In genomic region chr19:49127674-49128544, GRCh38 we compare ENCODE assay signal across 8 cellular contexts. TPM values are rescaled to one million over a fixed set of nuclear protein-coding genes. Genes with fewer than 3 reads are reported as not detected.
DNase-seq lines count a peak whose midpoint lies in the region; ATAC-seq and TF ChIP-seq lines count a peak whose summit lies in the region.

No MANE protein-coding gene starts in this region.

- H3K27me3 ChIP-seq in WERI-Rb-1 (ENCODE audit: insufficient read depth, low read depth, severe bottlenecking) (no peaks in the 10 kb centered on the region), mammary epithelial cell (ENCODE audit: insufficient read depth, low read length) (no peaks in the 10 kb centered on the region), spleen (replicated peaks in 1 of 7) (peaks cover 0 to 5% (median 0%) of the 10 kb centered on the region in 7 donors)

- H3K9me3 ChIP-seq in WERI-Rb-1 (ENCODE audit: severe bottlenecking) (no peaks in the 10 kb centered on the region), mammary epithelial cell (replicated peaks; ENCODE audit: insufficient read depth, low read length) (no peaks in the 10 kb centered on the region), spleen (no peaks in the 10 kb centered on the region)

- no peaks in the 10 kb centered on the region for H4K20me1 ChIP-seq in mammary epithelial cell (ENCODE audit: insufficient read depth, low read length)

- no TSS peak for BruUV-seq in mammary epithelial cell (replicated peaks; lab: Mats Ljungman, UMichigan)

- peak overlapping the region; percentile 91 for H3K4me2 ChIP-seq in mammary epithelial cell (ENCODE audit: insufficient read depth, low read depth, low read length)

- WGBS in mammary epithelial cell (ENCODE audit: low coverage, missing lambda C conversion rate): 3% methylated on average over 5 of the region's 63 CpGs
- 4 to 7% (median 5%) methylated on average over 28 to 63 of the region's 63 CpGs for WGBS in spleen, 5 donors

- peak; percentile 56 for DNase-seq in AG04449 (ENCODE audit: low read depth, low spot score)
- peak; percentile 94 for DNase-seq in NCI-H2196 treated with DMSO at 0.1 percent for 48 hours (lab: John Stamatoyannopoulos, UW; ENCODE audit: unreplicated experiment)
- DNase-seq in WERI-Rb-1: peak; percentile 96
- peak; percentile 93 for DNase-seq in mammary epithelial cell
- DNase-seq in inferior parietal cortex (ENCODE audit: extremely low spot score): peak; percentile 89
- peak; percentile 97 for DNase-seq in spleen

- CTCF ChIA-PET in AG04449 (lab: Yijun Ruan, JAX): interaction anchor here (1.1 to 4.5 kb wide), 7 partner anchors 14 to 443 kb away, joined by 3 to 32 read pairs (median 5); partner anchors contain the start of gene LIN7B
- CTCF ChIA-PET in mammary epithelial cell (lab: Charles Lee; ENCODE audit: low non-redundant PET): interaction anchor here (0.6 to 0.9 kb wide), 5 partner anchors 19 to 71 kb away, joined by 3 to 20 read pairs (median 8); no protein-coding TSS in a partner anchor

- in situ Hi-C loops in mammary epithelial cell (cut with MboI; ENCODE audit: low sequenced_read_pairs in 2 of 2): no loop called here

- TF ChIP-seq CTCF in AG04449 (IDR thresholded peaks at IDR 0.05; ENCODE audit: insufficient read depth, low read length, missing control alignments) (peak; percentile 39), WERI-Rb-1 (IDR thresholded peaks at IDR 0.05; ENCODE audit: low read depth, low read length) (0 out of 2 replicates have a peak, but pooled peaks have one; percentile 9), mammary epithelial cell (conservative IDR thresholded peaks at IDR 0.05 in 1 of 2, IDR thresholded peaks at IDR 0.05 in 1 of 2; ENCODE audit: extremely low read depth in 1 of 2, insufficient read depth in 1 of 2, low read depth in 1 of 2, low read length in 2 of 2) (peak in 1 of 2 donors; percentile 33), spleen (IDR thresholded peaks at IDR 0.05 in 8 of 11, conservative IDR thresholded peaks at IDR 0.05 in 3 of 11) (peak in 5 of 11 experiments; percentile 28 to 43 (median 37))

- no peak for TF ChIP-seq POLR2A in spleen (IDR thresholded peaks at IDR 0.05)

- peak overlapping the region; percentile 58 for H3K4me3 ChIP-seq in AG04449 (ENCODE audit: low read depth, low read length)
- H3K4me3 ChIP-seq in WERI-Rb-1 (ENCODE audit: low read depth, low read length): peak overlapping the region; percentile 40
- peak overlapping the region; percentile 40 to 52 (median 49) for H3K4me3 ChIP-seq in mammary epithelial cell (replicated peaks in 1 of 3; ENCODE audit: insufficient read depth in 1 of 3, low read depth in 2 of 3, low read length in 3 of 3)
- H3K4me3 ChIP-seq in spleen: peak overlapping the region in 7 of 8 donors; percentile 23 to 69 (median 36)

- H3K27ac ChIP-seq in WERI-Rb-1 (peak overlapping the region; percentile 77), mammary epithelial cell (ENCODE audit: insufficient read depth, low read depth, low read length) (no peak overlapping the region), spleen (peak overlapping the region in 7 of 8 donors; percentile 24 to 77 (median 67))

- peak overlapping the region; percentile 97 for H2AFZ ChIP-seq in mammary epithelial cell (ENCODE audit: low read depth, low read length)

- dilution Hi-C loops in mammary epithelial cell (cut with HindIII; ENCODE audit: low sequenced_read_pairs): no loop called here

- H3K9ac ChIP-seq in mammary epithelial cell (ENCODE audit: insufficient read depth, low read length): no peak overlapping the region

- H3K79me2 ChIP-seq in mammary epithelial cell (ENCODE audit: insufficient read depth, low read length): no peaks in the 10 kb centered on the region

- intact Hi-C loops in mammary epithelial cell (cut with micrococcal nuclease) (no loop called here), spleen (cut with DNase I; ENCODE audit: low total_unique reads) (no loop called here)

- POLR2A ChIA-PET in AG04449 (lab: Yijun Ruan, JAX): interaction anchor here (0.9 kb wide), 1 partner anchor 49 kb away, joined by 3 read pairs; no protein-coding TSS in a partner anchor

- H3K36me3 ChIP-seq in WERI-Rb-1 (peaks cover 18% of the 10 kb centered on the region), mammary epithelial cell (ENCODE audit: insufficient read depth, low read length) (no peaks in the 10 kb centered on the region), spleen (no peaks in the 10 kb centered on the region)

- H3K4me1 ChIP-seq in mammary epithelial cell (ENCODE audit: insufficient read depth, low read length) (peaks cover 5% of the 10 kb centered on the region), spleen (peaks cover 0 to 20% (median 16%) of the 10 kb centered on the region in 6 donors)

- ATAC-seq in GM18873 (IDR thresholded peaks at IDR 0.05; ENCODE audit: low FRiP score, unreplicated experiment) (peak; percentile 68), HG03108 (IDR thresholded peaks at IDR 0.05; ENCODE audit: unreplicated experiment) (peak; percentile 89)

RNA-seq across cellular contexts. Expression of gene PPFIA3, which starts 8.6 kb away (rescaled TPM):
- total RNA-seq in mammary epithelial cell: 1 to 10 TPM; 1.0 to 5.4 TPM
- 2.4 TPM for polyA plus RNA-seq in mammary epithelial cell
- not detected for polyA minus RNA-seq in mammary epithelial cell
- 1 to 10 TPM; 3.6 to 9.5 (median 5.4) TPM for total RNA-seq in spleen
- polyA plus RNA-seq in spleen: 10 to 100 TPM in 1 of 3 donors, 1 to 10 TPM in 2; 6.9 to 17.2 (median 8.4) TPM

RNA-seq across cellular contexts. Expression of gene C19orf73, which starts 9.0 kb away (rescaled TPM):
- total RNA-seq in mammary epithelial cell: 1 to 10 TPM in 1 of 2 donors, under 1 TPM in 1; 0.67 to 2.0 TPM
- polyA plus RNA-seq in mammary epithelial cell: 0.84 TPM
- polyA minus RNA-seq in mammary epithelial cell: not detected
- 1 to 10 TPM in 4 of 7 donors, under 1 TPM in 2, not detected in 1; 0.70 to 5.4 (median 1.6) TPM for total RNA-seq in spleen
- polyA plus RNA-seq in spleen: 1 to 10 TPM; 3.9 to 5.5 (median 4.2) TPM

RNA-seq across cellular contexts. Expression of gene LIN7B, which starts 13.7 kb away (rescaled TPM):
- 1 to 10 TPM; 3.6 to 3.8 TPM for total RNA-seq in mammary epithelial cell
- polyA plus RNA-seq in mammary epithelial cell: 1.5 TPM
- not detected for polyA minus RNA-seq in mammary epithelial cell
- 1 to 10 TPM; 2.7 to 9.6 (median 5.5) TPM for total RNA-seq in spleen
- polyA plus RNA-seq in spleen: 1 to 10 TPM; 7.2 to 9.5 (median 9.2) TPM

RNA-seq across cellular contexts. Expression of gene HRC, which starts 27.3 kb away (rescaled TPM):
- total RNA-seq in mammary epithelial cell (not detected), spleen (under 1 TPM in 2 of 7 donors, not detected in 5; 0.27 to 0.47 TPM)
- polyA plus RNA-seq in mammary epithelial cell (not detected), spleen (under 1 TPM; 0.07 to 0.27 (median 0.22) TPM)
- polyA minus RNA-seq in mammary epithelial cell: not detected

RNA-seq across cellular contexts. Expression of gene TRPM4, which starts 29.7 kb away (rescaled TPM):
- total RNA-seq in mammary epithelial cell (10 to 100 TPM; 32.7 to 61.8 TPM), spleen (10 to 100 TPM in 5 of 7 donors, 1 to 10 TPM in 2; 3.6 to 28.7 (median 13.2) TPM)
- polyA plus RNA-seq in mammary epithelial cell (12.6 TPM), spleen (10 to 100 TPM in 1 of 3 donors, 1 to 10 TPM in 2; 3.3 to 18.7 (median 4.6) TPM)
- polyA minus RNA-seq in mammary epithelial cell: 32.3 TPM
